In the genomic region with DNA sequence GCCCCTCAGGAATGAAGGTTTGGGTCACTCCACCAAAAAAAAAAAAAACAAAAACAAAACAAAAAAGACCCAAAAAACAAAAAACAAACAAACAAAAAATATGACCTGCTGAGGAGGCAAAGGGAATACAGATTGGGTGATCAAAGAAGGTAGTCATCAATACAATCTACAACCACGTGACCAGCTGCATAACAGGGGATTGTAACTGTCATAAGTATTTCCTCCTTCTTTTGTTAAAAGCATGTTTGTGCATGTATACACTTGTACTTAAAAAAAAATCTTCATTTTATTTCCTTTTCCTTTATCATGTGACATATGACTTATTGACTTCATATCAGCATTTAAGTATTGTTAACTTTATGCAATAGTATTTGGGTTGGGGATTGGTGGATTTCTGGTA, we compare ENCODE assay signal across 21 cellular contexts.
"Had no signal": no experiment of that assay in that cellular context is flagged by ENCODE, and none has a peak within 500 bp of the region (broad histone marks: within the 10 kb centered on the region; RNA-seq: fewer than 3 reads in every experiment).

No MANE protein-coding gene starts in this region.

- H3K36me3 ChIP-seq: esophagus squamous epithelium, gastroesophageal sphincter, heart left ventricle, left lung, lower lobe of right lung had no signal

- H3K79me2 ChIP-seq: hepatocyte had no signal

- H3K4me1 ChIP-seq: esophagus squamous epithelium, gastroesophageal sphincter, heart left ventricle, left lung, lower lobe of right lung had no signal

- ATAC-seq: gastroesophageal sphincter, heart left ventricle, left cardiac atrium, left lung, left ventricle myocardium superior, lower lobe of right lung had no signal

- H3K27ac ChIP-seq: coronary artery, dorsolateral prefrontal cortex, esophagus squamous epithelium, gastroesophageal sphincter, heart left ventricle, hepatocyte, left lung, lower lobe of right lung had no signal

- H3K27me3 ChIP-seq: dorsolateral prefrontal cortex, esophagus squamous epithelium, gastroesophageal sphincter, heart left ventricle, hepatocyte, left lung had no signal

- DNase-seq: cerebellar nuclear complex; dermis blood vessel endothelial cell; dorsolateral prefrontal cortex; effector CD4-positive, alpha-beta T cell; effector memory CD4-positive, alpha-beta T cell; esophagus squamous epithelium; foreskin fibroblast; heart left ventricle; hypothalamus; left cardiac atrium; left lung; left ventricle myocardium superior; lower lobe of right lung; mesendoderm; midbrain had no signal

- H3K4me2 ChIP-seq: hepatocyte had no signal

- H3K9me3 ChIP-seq: esophagus squamous epithelium, gastroesophageal sphincter, left lung, lower lobe of right lung had no signal

- H3K4me3 ChIP-seq: coronary artery, dorsolateral prefrontal cortex, esophagus squamous epithelium, gastroesophageal sphincter, heart left ventricle, hepatocyte, left lung, lower lobe of right lung had no signal

- H2AFZ ChIP-seq: hepatocyte had no signal

- FAIRE-seq: endothelial cell of umbilical vein, frontal cortex, islet of Langerhans had no signal
